26 cellular contexts compared by ENCODE assay signal in genomic region chr20:36066777-36067176, GRCh38.
DNase-seq lines count a peak whose midpoint lies in the region; ATAC-seq, FAIRE-seq and TF ChIP-seq lines count a peak whose summit lies in the region.
"Had no signal": no experiment of that assay in that cellular context is flagged by ENCODE, and none has a peak within 500 bp of the region (broad histone marks: within the 10 kb centered on the region; RNA-seq: fewer than 3 reads in every experiment).

No MANE protein-coding gene starts in this region.

- no peak overlapping the region for H3K4me2 ChIP-seq in HepG2 (ENCODE audit: low read depth, low read length)
- no peak overlapping the region for H3K4me2 ChIP-seq in K562 (ENCODE audit: insufficient read depth, low read length)
- H3K4me2 ChIP-seq: A549, GM23338 had no signal

- H4K20me1 ChIP-seq in HepG2 (ENCODE audit: insufficient read depth, low read length) (no peaks in the 10 kb centered on the region), K562 (replicated peaks; ENCODE audit: control insufficient read depth, insufficient read depth, low read length) (no peaks in the 10 kb centered on the region)

- intact Hi-C loops in HepG2 (cut with micrococcal nuclease; ENCODE audit: unreplicated experiment) (no loop called here), right lobe of liver (cut with DNase I) (no loop called here), K562 (cut with micrococcal nuclease) (no loop called here), ovary (cut with DNase I) (no loop called here)

- H3K79me2 ChIP-seq in HepG2 (ENCODE audit: insufficient read depth, low read length) = no peaks in the 10 kb centered on the region
- no peaks in the 10 kb centered on the region for H3K79me2 ChIP-seq in K562 (ENCODE audit: control insufficient read depth, insufficient read depth, low read length)

- TF ChIP-seq RAD21 in HepG2 (CRISPR knock-in tag; IDR thresholded peaks at IDR 0.05) = no peak
- TF ChIP-seq RAD21 in K562 (CRISPR knock-in tag; conservative IDR thresholded peaks at IDR 0.05 in 1 of 2, IDR thresholded peaks at IDR 0.05 in 1 of 2) = no peak

- no peaks in the 10 kb centered on the region for H3K9me1 ChIP-seq in K562 (ENCODE audit: control insufficient read depth, insufficient read depth, low read length)

- TF ChIP-seq EP300 in HepG2 (IDR thresholded peaks at IDR 0.05; ENCODE audit: low read depth in 2 of 2, low read length in 2 of 2) (no peak), HepG2 (CRISPR knock-in tag; IDR thresholded peaks at IDR 0.05; ENCODE audit: borderline replicate concordance) (no peak), K562 (IDR thresholded peaks at IDR 0.05; ENCODE audit: low read length) (no peak), ovary (IDR thresholded peaks at IDR 0.05) (no peak)

- H3K4me1 ChIP-seq in HepG2 (ENCODE audit: insufficient read depth, low read length) (peaks cover 61% of the 10 kb centered on the region), right lobe of liver (peaks cover 0 to 7% (median 0%) of the 10 kb centered on the region in 4 donors), K562 (replicated peaks in 1 of 2; ENCODE audit: control insufficient read depth in 2 of 2, insufficient read depth in 2 of 2, low read length in 2 of 2) (peaks cover 15 to 23% of the 10 kb centered on the region in 2 experiments), ovary (ENCODE audit: insufficient read depth) (peaks cover 6% of the 10 kb centered on the region)

- H3K27ac ChIP-seq in HepG2 (ENCODE audit: extremely low read length, insufficient read depth, low read length) (no peak overlapping the region), right lobe of liver (no peak overlapping the region), K562 (ENCODE audit: extremely low read depth, low read depth, low read length) (no peak overlapping the region), ovary (no peak overlapping the region)
- H3K27ac ChIP-seq: HL-60, SK-N-MC had no signal

- no peak for DNase-seq in HepG2 (ENCODE audit: low spot score)
- DNase-seq in right lobe of liver = no peak
- peak; percentile 48 to 77 for DNase-seq in NCI-H2081 (lab: John Stamatoyannopoulos, UW)
- DNase-seq in K562 (ENCODE audit: extremely low read depth in 1 of 4, low spot score in 3 of 4) = no peak
- no peak for DNase-seq in ovary
- no peak for DNase-seq in cerebellar nuclear complex (lab: John Stamatoyannopoulos, UW)
- no peak for DNase-seq in GM20000 (ENCODE audit: low spot score)
- no peak for DNase-seq in SHP77 (lab: John Stamatoyannopoulos, UW)
- DNase-seq: Caco-2; CD4-positive, alpha-beta T cell; DMS153; KG1; NCI-H1105 treated with DMSO at 0.1 percent for 48 hours; NCI-H187; NCI-H2227 treated with DMSO at 0.1 percent for 48 hours; NCI-H524; NCI-H82; Right ventricle myocardium superior; SW 1271 had no signal

- in situ Hi-C loops in HepG2 (cut with HindIII; ENCODE audit: extremely low pct_ligation_motif_present, low pct_unique_long_range_greater_than_20kb) = no loop called here
- in situ Hi-C loops in K562 (cut with MboI) = no loop called here

- no peak for ATAC-seq in HepG2
- ATAC-seq in right lobe of liver = no peak
- ATAC-seq in K562 = no peak
- ATAC-seq: A549, GM23338 had no signal

- no peak for TF ChIP-seq CTCF in HepG2 (CRISPR knock-in tag; IDR thresholded peaks at IDR 0.05)
- no peak for TF ChIP-seq CTCF in right lobe of liver (IDR thresholded peaks at IDR 0.05)
- no peak for TF ChIP-seq CTCF in K562 (IDR thresholded peaks at IDR 0.05 in 2 of 3, conservative IDR thresholded peaks at IDR 0.05 in 1 of 3; ENCODE audit: insufficient read depth in 2 of 3, low read depth in 1 of 3, low read length in 3 of 3)
- no peak for TF ChIP-seq CTCF in ovary (IDR thresholded peaks at IDR 0.05)
- no peak for TF ChIP-seq CTCF in GM20000 (IDR thresholded peaks at IDR 0.05; ENCODE audit: extremely low read depth, missing control alignments)

- peaks cover 0 to 4% of the 10 kb centered on the region in 2 experiments; a peak in 2 of 5 replicates for H3K27me3 ChIP-seq in HepG2 (ENCODE audit: control insufficient read depth in 1 of 2, insufficient read depth in 2 of 2, low read length in 2 of 2)
- no peaks in the 10 kb centered on the region for H3K27me3 ChIP-seq in right lobe of liver
- H3K27me3 ChIP-seq in K562 (ENCODE audit: control insufficient read depth in 2 of 2, insufficient read depth in 2 of 2, low read length in 2 of 2) = no peaks in the 10 kb centered on the region
- H3K27me3 ChIP-seq in ovary = no peaks in the 10 kb centered on the region

- no TSS peak for BruUV-seq in HepG2 (replicated peaks; lab: Mats Ljungman, UMichigan)
- no TSS peak for BruUV-seq in K562 (replicated peaks; lab: Mats Ljungman, UMichigan)

- 7% methylated on average over 2 of the region's 2 CpGs for WGBS in HepG2 (ENCODE audit: low lambda C conversion rate)
- WGBS in right lobe of liver (ENCODE audit: insufficient coverage, low coverage, low lambda C conversion rate, missing lambda C conversion rate) = 86% methylated on average over 1 of the region's 2 CpGs
- 21% methylated on average over 2 of the region's 2 CpGs for WGBS in K562 (ENCODE audit: insufficient coverage, low coverage, missing lambda C conversion rate)
- WGBS in ovary, 3 donors = 52 to 60% (median 53%) methylated on average over 2 of the region's 2 CpGs

- H3K9me3 ChIP-seq in HepG2 (ENCODE audit: low read length) (no peaks in the 10 kb centered on the region), right lobe of liver (no peaks in the 10 kb centered on the region), K562 (replicated peaks; ENCODE audit: control insufficient read depth, insufficient read depth, low read depth, low read length) (no peaks in the 10 kb centered on the region), ovary (no peaks in the 10 kb centered on the region)
- H3K9me3 ChIP-seq: A549, HAP-1 had no signal

- TF ChIP-seq POLR2A in HepG2 (IDR thresholded peaks at IDR 0.05; ENCODE audit: insufficient read depth in 1 of 2, low read depth in 2 of 2, low read length in 2 of 2) (no peak), right lobe of liver (IDR thresholded peaks at IDR 0.05) (no peak), K562 (conservative IDR thresholded peaks at IDR 0.05) (no peak), ovary (IDR thresholded peaks at IDR 0.05) (no peak)

- FAIRE-seq in HepG2 (lab: Jason Lieb, UNC) = no peak
- FAIRE-seq in K562 (lab: Jason Lieb, UNC) = no peak
- FAIRE-seq: A549, G401.6, GM12892 had no signal

- CTCF ChIA-PET in HepG2 (lab: Yijun Ruan, JAX; ENCODE audit: low intra/inter-chr PET ratio, low total read pairs) = no interaction called here
- CTCF ChIA-PET in K562 (lab: Yijun Ruan, JAX; ENCODE audit: low intra/inter-chr PET ratio) = no interaction called here

- H3K9ac ChIP-seq in HepG2 (ENCODE audit: insufficient read depth, low read depth, low read length) (no peak overlapping the region), K562 (ENCODE audit: insufficient read depth in 1 of 2, low read depth in 2 of 2, low read length in 2 of 2) (no peak overlapping the region)

- H3K36me3 ChIP-seq in HepG2 (replicated peaks in 1 of 2; ENCODE audit: control insufficient read depth in 1 of 2, insufficient read depth in 2 of 2, low read length in 2 of 2) = no peaks in the 10 kb centered on the region
- no peaks in the 10 kb centered on the region for H3K36me3 ChIP-seq in right lobe of liver
- H3K36me3 ChIP-seq in K562 (ENCODE audit: control insufficient read depth, insufficient read depth, low read length) = no peaks in the 10 kb centered on the region
- H3K36me3 ChIP-seq in ovary = no peaks in the 10 kb centered on the region
- H3K36me3 ChIP-seq: HAP-1 had no signal

- POLR2A ChIA-PET in HepG2 (lab: Yijun Ruan, JAX) = interaction anchor here (1.4 kb wide), 1 partner anchor 72 kb away, joined by 3 read pairs; no protein-coding TSS in a partner anchor
- POLR2A ChIA-PET in K562 (lab: Yijun Ruan, JAX) = interaction anchor here (0.7 to 1.4 kb wide), 4 partner anchors 9 to 62 kb away, joined by 3 to 6 read pairs (median 3); no protein-coding TSS in a partner anchor

- H3K4me3 ChIP-seq in HepG2 (replicated peaks in 1 of 3; ENCODE audit: insufficient read depth in 1 of 3, low read depth in 2 of 3, low read length in 3 of 3) = no peak overlapping the region
- no peak overlapping the region for H3K4me3 ChIP-seq in right lobe of liver
- H3K4me3 ChIP-seq in K562 = no peak overlapping the region
- no peak overlapping the region for H3K4me3 ChIP-seq in ovary
- H3K4me3 ChIP-seq: A549, GM23338, HAP-1, SK-N-MC had no signal

- H2AFZ ChIP-seq in HepG2 (ENCODE audit: low read length) (no peak overlapping the region), K562 (ENCODE audit: low read depth, low read length) (0 out of 2 replicates have a peak overlapping the region, but pooled peaks have one; percentile 36)
- H2AFZ ChIP-seq: GM23338 had no signal

TF ChIP-seq in HepG2, 621 proteins besides CTCF, POLR2A, EP300 and RAD21 (continues in another document):
- TF ChIP-seq ZBTB1 (CRISPR knock-in tag; IDR thresholded peaks at IDR 0.05; ENCODE audit: borderline replicate concordance) = no peak

TF ChIP-seq in K562, 482 proteins besides CTCF, POLR2A, EP300 and RAD21:
- no peak for TF ChIP-seq SRSF3 (IDR thresholded peaks at IDR 0.05; ENCODE audit: insufficient read depth, low read length)
- no peak for TF ChIP-seq CHD2 (IDR thresholded peaks at IDR 0.05; ENCODE audit: low read depth, low read length)
- TF ChIP-seq MTA3 (IDR thresholded peaks at IDR 0.05; ENCODE audit: borderline replicate concordance) = no peak
- TF ChIP-seq FOSL1 (tag; conservative IDR thresholded peaks at IDR 0.05) = 0 out of 2 replicates have a peak, but pooled peaks have one; percentile 16
- TF ChIP-seq NFIC (IDR thresholded peaks at IDR 0.05) = 0 out of 2 replicates have a peak, but pooled peaks have one; percentile 14
- TF ChIP-seq BCOR (IDR thresholded peaks at IDR 0.05) = 0 out of 2 replicates have a peak, but pooled peaks have one; percentile 19
- no peak for TF ChIP-seq TEAD4 (IDR thresholded peaks at IDR 0.05; ENCODE audit: low read length)
- no peak for TF ChIP-seq TEAD4 (CRISPR knock-in tag; IDR thresholded peaks at IDR 0.05; ENCODE audit: borderline replicate concordance)
- no peak for TF ChIP-seq ZNF384 (IDR thresholded peaks at IDR 0.05; ENCODE audit: low read depth, low read length)
- peak; percentile 73 for TF ChIP-seq RBM25 (IDR thresholded peaks at IDR 0.05; ENCODE audit: low read depth, low read length, severe bottlenecking)
- no peak for TF ChIP-seq ATF2 (CRISPR knock-in tag; IDR thresholded peaks at IDR 0.05)

Comparison
In these comparisons a context has a peak if more than half of its experiments do, and no peak if none do; other contexts are left out.
1. DNase-seq: peak in NCI-H2081 (2 of 2); none in HepG2 (single experiment), right lobe of liver (0 of 3), K562 (0 of 4), ovary (0 of 5), cerebellar nuclear complex (0 of 2), GM20000 (single experiment) and SHP77 (0 of 2).
2. Of the 241 proteins assayed by ChIP-seq in both HepG2 and K562: peak only in HepG2: PRDM10; only in K562: FOSL1 and NFIC; in both: none; in neither: 238.